9 cellular contexts compared by ENCODE assay signal in the genomic region with DNA sequence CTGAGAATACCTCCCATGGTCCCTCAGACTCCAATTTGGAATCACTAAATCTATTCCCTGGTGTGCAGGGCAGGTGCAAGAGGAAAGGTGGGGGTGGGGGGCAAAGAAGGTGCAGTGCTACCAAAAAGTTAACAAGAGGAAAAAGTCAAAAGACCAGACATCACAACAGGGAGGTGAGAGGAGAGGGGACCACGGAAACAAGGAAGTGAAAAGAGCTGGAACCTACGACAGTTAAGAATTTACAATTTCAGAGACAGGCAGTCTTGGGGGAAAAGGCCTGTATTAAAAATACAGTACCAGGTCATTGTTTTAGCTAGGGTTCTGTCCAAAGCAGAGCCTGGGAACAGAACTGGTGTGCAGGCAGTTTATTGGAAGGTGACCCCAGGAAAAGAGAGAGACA. TPM values are rescaled to one million over a fixed set of nuclear protein-coding genes. Genes with fewer than 3 reads are reported as not detected.
DNase-seq lines count a peak whose midpoint lies in the region; ATAC-seq lines count a peak whose summit lies in the region.
"Had no signal": no experiment of that assay in that cellular context is flagged by ENCODE, and none has a peak within 500 bp of the region (broad histone marks: within the 10 kb centered on the region; RNA-seq: fewer than 3 reads in every experiment).

No MANE protein-coding gene starts in this region.

- DNase-seq in stimulated activated naive CD8-positive, alpha-beta T cell treated with anti-CD3 and anti-CD28 coated beads, Interleukin-15, Interleukin-2, amounts not matched to agents 100 U/mL and 50 U/mL, for 24 hours: no peak
- DNase-seq in T-cell (no peak), NCI-H510A (lab: John Stamatoyannopoulos, UW) (no peak), nucleus accumbens (lab: John Stamatoyannopoulos, UW) (no peak), LoVo (ENCODE audit: low spot score) (no peak)
- no peak for DNase-seq in activated naive CD4-positive, alpha-beta T cell treated with anti-CD3 and anti-CD28 coated beads, Interleukin-2, amount 10 ng/mL, durations not matched to agents 7 days and 5 days
- DNase-seq: NCI-H2227 treated with DMSO at 0.1 percent for 48 hours had no signal

- no peak overlapping the region for H3K4me3 Mint-ChIP-seq in stimulated activated naive CD8-positive, alpha-beta T cell treated with anti-CD3 and anti-CD28 coated beads, Interleukin-15, Interleukin-2, amounts not matched to agents 100 ng/mL and 50 ng/mL, for 24 hours
- H3K4me3 Mint-ChIP-seq in T-cell: peak overlapping the region in 2 of 3 donors; percentile 6 to 34
- no peak overlapping the region for H3K4me3 Mint-ChIP-seq in activated naive CD4-positive, alpha-beta T cell treated with anti-CD3 and anti-CD28 coated beads, Interleukin-2, amount 10 ng/mL, durations not matched to agents 7 days and 5 days

- H3K36me3 Mint-ChIP-seq in stimulated activated naive CD8-positive, alpha-beta T cell treated with anti-CD3 and anti-CD28 coated beads, Interleukin-15, Interleukin-2, amounts not matched to agents 100 ng/mL and 50 ng/mL, for 24 hours (ENCODE audit: low read depth): peaks cover 10% of the 10 kb centered on the region
- peaks cover 33% of the 10 kb centered on the region for H3K36me3 Mint-ChIP-seq in T-cell
- no peaks in the 10 kb centered on the region for H3K36me3 Mint-ChIP-seq in activated naive CD4-positive, alpha-beta T cell treated with anti-CD3 and anti-CD28 coated beads, Interleukin-2, amount 10 ng/mL, durations not matched to agents 7 days and 5 days

- no peaks in the 10 kb centered on the region for H3K27me3 Mint-ChIP-seq in stimulated activated naive CD8-positive, alpha-beta T cell treated with anti-CD3 and anti-CD28 coated beads, Interleukin-15, Interleukin-2, amounts not matched to agents 100 ng/mL and 50 ng/mL, for 24 hours
- no peaks in the 10 kb centered on the region for H3K27me3 Mint-ChIP-seq in T-cell
- no peaks in the 10 kb centered on the region for H3K27me3 Mint-ChIP-seq in activated naive CD4-positive, alpha-beta T cell treated with anti-CD3 and anti-CD28 coated beads, Interleukin-2, amount 10 ng/mL, durations not matched to agents 7 days and 5 days

- CTCF ChIA-PET in T-cell (lab: Charles Lee): no interaction called here
- CTCF ChIA-PET in activated naive CD4-positive, alpha-beta T cell treated with anti-CD3 and anti-CD28 coated beads, Interleukin-2, amount 10 ng/mL, durations not matched to agents 7 days and 5 days (lab: Charles Lee): no interaction called here

- no peak for ATAC-seq in stimulated activated naive CD8-positive, alpha-beta T cell treated with anti-CD3 and anti-CD28 coated beads, Interleukin-15, Interleukin-2, amounts not matched to agents 100 U/mL and 50 U/mL, for 24 hours
- ATAC-seq in HG02870 (IDR thresholded peaks at IDR 0.05; ENCODE audit: unreplicated experiment) (peak; percentile 48), T-cell (replicated peaks in 1 of 4) (no peak)

- H3K27ac Mint-ChIP-seq in stimulated activated naive CD8-positive, alpha-beta T cell treated with anti-CD3 and anti-CD28 coated beads, Interleukin-15, Interleukin-2, amounts not matched to agents 100 ng/mL and 50 ng/mL, for 24 hours: peak overlapping the region; percentile 57
- peak overlapping the region; percentile 29 to 51 for H3K27ac Mint-ChIP-seq in T-cell
- no peak overlapping the region for H3K27ac Mint-ChIP-seq in activated naive CD4-positive, alpha-beta T cell treated with anti-CD3 and anti-CD28 coated beads, Interleukin-2, amount 10 ng/mL, durations not matched to agents 7 days and 5 days

- peaks cover 54% of the 10 kb centered on the region for H3K4me1 Mint-ChIP-seq in stimulated activated naive CD8-positive, alpha-beta T cell treated with anti-CD3 and anti-CD28 coated beads, Interleukin-15, Interleukin-2, amounts not matched to agents 100 ng/mL and 50 ng/mL, for 24 hours (ENCODE audit: low read depth)
- H3K4me1 Mint-ChIP-seq in T-cell: peaks cover 64 to 91% (median 77%) of the 10 kb centered on the region in 3 donors
- peaks cover 9% of the 10 kb centered on the region for H3K4me1 Mint-ChIP-seq in activated naive CD4-positive, alpha-beta T cell treated with anti-CD3 and anti-CD28 coated beads, Interleukin-2, amount 10 ng/mL, durations not matched to agents 7 days and 5 days

- H3K9me3 Mint-ChIP-seq in stimulated activated naive CD8-positive, alpha-beta T cell treated with anti-CD3 and anti-CD28 coated beads, Interleukin-15, Interleukin-2, amounts not matched to agents 100 ng/mL and 50 ng/mL, for 24 hours: no peaks in the 10 kb centered on the region
- no peaks in the 10 kb centered on the region for H3K9me3 Mint-ChIP-seq in T-cell
- H3K9me3 Mint-ChIP-seq in activated naive CD4-positive, alpha-beta T cell treated with anti-CD3 and anti-CD28 coated beads, Interleukin-2, amount 10 ng/mL, durations not matched to agents 7 days and 5 days: no peaks in the 10 kb centered on the region

- POLR2A ChIA-PET in T-cell (lab: Charles Lee): interaction anchor here in 1 of 2 donors (1.2 kb wide), 1 partner anchor 12 kb away, joined by 3 read pairs; no protein-coding TSS in a partner anchor

RNA-seq across cellular contexts. Expression of gene ITGB1, which starts 14.6 kb away (rescaled TPM):
- 100 to 1,000 TPM; 140 to 269 (median 177) TPM for total RNA-seq in T-cell

Comparison
In these comparisons a context has a peak if more than half of its experiments do, and no peak if none do; other contexts are left out.
1. H3K4me3 Mint-ChIP-seq: peak in T-cell (2 of 3); none in stimulated activated naive CD8-positive, alpha-beta T cell treated with anti-CD3 and anti-CD28 coated beads, Interleukin-15, Interleukin-2, amounts not matched to agents 100 ng/mL and 50 ng/mL, for 24 hours (single experiment) and activated naive CD4-positive, alpha-beta T cell treated with anti-CD3 and anti-CD28 coated beads, Interleukin-2, amount 10 ng/mL, durations not matched to agents 7 days and 5 days (single experiment).